8 cellular contexts compared by ENCODE assay signal in genomic region chr12:53750812-53751335, GRCh38. TPM values are rescaled to one million over a fixed set of nuclear protein-coding genes. Genes with fewer than 3 reads are reported as not detected.
DNase-seq lines count a peak whose midpoint lies in the region; ATAC-seq and TF ChIP-seq lines count a peak whose summit lies in the region.

No MANE protein-coding gene starts in this region.

- no peak for TF ChIP-seq CTCF in HL-60 (IDR thresholded peaks at IDR 0.05; ENCODE audit: insufficient read depth, low read length)

- H3K27ac Mint-ChIP-seq in activated naive CD4-positive, alpha-beta T cell treated with anti-CD3 and anti-CD28 coated beads for 36 hours, result no peak overlapping the region
- H3K27ac Mint-ChIP-seq in immature natural killer cell, result peak overlapping the region in 1 of 6 donors; percentile 69
- no peak overlapping the region for H3K27ac Mint-ChIP-seq in stimulated activated naive CD8-positive, alpha-beta T cell treated with anti-CD3 and anti-CD28 coated beads, Interleukin-15, amount 100 ng/mL, for 72 hours

- H3K9me3 Mint-ChIP-seq in activated naive CD4-positive, alpha-beta T cell treated with anti-CD3 and anti-CD28 coated beads for 36 hours, result no peaks in the 10 kb centered on the region
- no peaks in the 10 kb centered on the region for H3K9me3 Mint-ChIP-seq in immature natural killer cell
- H3K9me3 Mint-ChIP-seq in stimulated activated naive CD8-positive, alpha-beta T cell treated with anti-CD3 and anti-CD28 coated beads, Interleukin-15, amount 100 ng/mL, for 72 hours, result no peaks in the 10 kb centered on the region

- intact Hi-C loops in activated naive CD4-positive, alpha-beta T cell treated with anti-CD3 and anti-CD28 coated beads for 36 hours (cut with micrococcal nuclease), result no loop called here

- H3K27ac ChIP-seq in HL-60 (replicated peaks), result no peak overlapping the region

- peaks cover 36% of the 10 kb centered on the region for H3K27me3 ChIP-seq in HL-60 (ENCODE audit: insufficient read depth, poor library complexity, severe bottlenecking)

- peaks cover 8% of the 10 kb centered on the region for H3K4me1 Mint-ChIP-seq in activated naive CD4-positive, alpha-beta T cell treated with anti-CD3 and anti-CD28 coated beads for 36 hours (ENCODE audit: low read depth)
- peaks cover 12 to 19% of the 10 kb centered on the region in 2 donors for H3K4me1 Mint-ChIP-seq in immature natural killer cell
- H3K4me1 Mint-ChIP-seq in stimulated activated naive CD8-positive, alpha-beta T cell treated with anti-CD3 and anti-CD28 coated beads, Interleukin-15, amount 100 ng/mL, for 72 hours, result peaks cover 12% of the 10 kb centered on the region

- peak overlapping the region; percentile 29 for H3K4me3 ChIP-seq in HL-60 (replicated peaks; ENCODE audit: insufficient read depth, low read length)

- no peaks in the 10 kb centered on the region for H3K36me3 Mint-ChIP-seq in activated naive CD4-positive, alpha-beta T cell treated with anti-CD3 and anti-CD28 coated beads for 36 hours (ENCODE audit: low read depth)
- H3K36me3 Mint-ChIP-seq in immature natural killer cell, result no peaks in the 10 kb centered on the region

- peaks cover 4% of the 10 kb centered on the region for H3K27me3 Mint-ChIP-seq in activated naive CD4-positive, alpha-beta T cell treated with anti-CD3 and anti-CD28 coated beads for 36 hours (ENCODE audit: low read depth)
- H3K27me3 Mint-ChIP-seq in immature natural killer cell (ENCODE audit: low read depth in 3 of 3), result peaks cover 8 to 13% (median 9%) of the 10 kb centered on the region in 3 donors
- peaks cover 5% of the 10 kb centered on the region for H3K27me3 Mint-ChIP-seq in stimulated activated naive CD8-positive, alpha-beta T cell treated with anti-CD3 and anti-CD28 coated beads, Interleukin-15, amount 100 ng/mL, for 72 hours

- DNase-seq in NCI-H187 (lab: John Stamatoyannopoulos, UW), result peak; percentile 19 to 74
- no peak for DNase-seq in NCI-H187 treated with DMSO at 0.1 percent for 48 hours (lab: John Stamatoyannopoulos, UW)
- no peak for DNase-seq in HL-60 (ENCODE audit: low read depth in 1 of 2, low spot score in 1 of 2)
- no peak for DNase-seq in activated naive CD4-positive, alpha-beta T cell treated with anti-CD3 and anti-CD28 coated beads for 36 hours
- DNase-seq in immature natural killer cell, result peak in 2 of 3 donors; percentile 50 to 51
- DNase-seq in stimulated activated naive CD8-positive, alpha-beta T cell treated with anti-CD3 and anti-CD28 coated beads, Interleukin-15, amount 100 ng/mL, for 72 hours, result no peak
- no peak for DNase-seq in T1000 (lab: John Stamatoyannopoulos, UW)

- peak overlapping the region; percentile 49 for H3K4me3 Mint-ChIP-seq in activated naive CD4-positive, alpha-beta T cell treated with anti-CD3 and anti-CD28 coated beads for 36 hours
- no peak overlapping the region for H3K4me3 Mint-ChIP-seq in immature natural killer cell
- peak overlapping the region; percentile 58 to 68 for H3K4me3 Mint-ChIP-seq in stimulated activated naive CD8-positive, alpha-beta T cell treated with anti-CD3 and anti-CD28 coated beads, Interleukin-15, amount 100 ng/mL, for 72 hours

- CTCF ChIA-PET in activated naive CD4-positive, alpha-beta T cell treated with anti-CD3 and anti-CD28 coated beads for 36 hours (lab: Charles Lee), result interaction anchor here (0.5 kb wide), 1 partner anchor 795 kb away, joined by 3 read pairs; no protein-coding TSS in a partner anchor

- peak; percentile 50 for ATAC-seq in stimulated activated naive CD8-positive, alpha-beta T cell treated with anti-CD3 and anti-CD28 coated beads, Interleukin-15, amount 100 ng/mL, for 72 hours
- no peak for ATAC-seq in HG02798 (IDR thresholded peaks at IDR 0.05; ENCODE audit: poor library complexity, unreplicated experiment)

RNA-seq across cellular contexts. Expression of gene CISTR, which starts 0.9 kb away (rescaled TPM):
- not detected for total RNA-seq in activated naive CD4-positive, alpha-beta T cell treated with anti-CD3 and anti-CD28 coated beads for 36 hours
- polyA plus RNA-seq in immature natural killer cell, result not detected

RNA-seq across cellular contexts. Expression of gene CALCOCO1, which starts 23.6 kb away (rescaled TPM):
- total RNA-seq in activated naive CD4-positive, alpha-beta T cell treated with anti-CD3 and anti-CD28 coated beads for 36 hours, result 1 to 10 TPM; 8.1 to 8.3 TPM
- 100 to 1,000 TPM in 2 of 3 donors, 10 to 100 TPM in 1; 81.7 to 110 (median 100) TPM for polyA plus RNA-seq in immature natural killer cell

Comparison
In these comparisons a context has a peak if more than half of its experiments do, and no peak if none do; other contexts are left out.
1. DNase-seq: peak in NCI-H187 (2 of 2) and immature natural killer cell (2 of 3); none in NCI-H187 treated with DMSO at 0.1 percent for 48 hours (single experiment), HL-60 (0 of 2), activated naive CD4-positive, alpha-beta T cell treated with anti-CD3 and anti-CD28 coated beads for 36 hours (single experiment), stimulated activated naive CD8-positive, alpha-beta T cell treated with anti-CD3 and anti-CD28 coated beads, Interleukin-15, amount 100 ng/mL, for 72 hours (0 of 2) and T1000 (single experiment).
2. H3K4me3 Mint-ChIP-seq: peak in activated naive CD4-positive, alpha-beta T cell treated with anti-CD3 and anti-CD28 coated beads for 36 hours (single experiment) and stimulated activated naive CD8-positive, alpha-beta T cell treated with anti-CD3 and anti-CD28 coated beads, Interleukin-15, amount 100 ng/mL, for 72 hours (2 of 2); none in immature natural killer cell (0 of 5).